19 cellular contexts compared by ENCODE assay signal in genomic region chr4:107794001-107794400, GRCh38. TPM values are rescaled to one million over a fixed set of nuclear protein-coding genes. Genes with fewer than 3 reads are reported as not detected.
A peak's percentile ranks its signal among the peaks of the same experiment; 100 is the strongest.
DNase-seq lines count a peak whose midpoint lies in the region; ATAC-seq and TF ChIP-seq lines count a peak whose summit lies in the region.
"Had no signal": no experiment of that assay in that cellular context is flagged by ENCODE, and none has a peak within 500 bp of the region (broad histone marks: within the 10 kb centered on the region; RNA-seq: fewer than 3 reads in every experiment).

No MANE protein-coding gene starts in this region.

- intact Hi-C loops in cardiac septum (cut with DNase I), result no loop called here

- no peak for TF ChIP-seq CTCF in GM23338 (conservative IDR thresholded peaks at IDR 0.05; ENCODE audit: low read depth in 2 of 2)

- H3K27me3 Mint-ChIP-seq in GM23338 (ENCODE audit: insufficient read depth, low read depth, poor library complexity), result no peaks in the 10 kb centered on the region

- no peak overlapping the region for H3K4me3 ChIP-seq in GM23338
- H3K4me3 ChIP-seq: GM12878, GM23248, K562, PC-9 had no signal

- no peak overlapping the region for H3K27ac Mint-ChIP-seq in GM23338
- H3K27ac Mint-ChIP-seq: CD4-positive, alpha-beta memory T cell had no signal

- peak; percentile 38; the same call in 2 of the 3 replicates for ATAC-seq in GM23338
- ATAC-seq: GM12878, K562 had no signal

- H3K4me1 ChIP-seq in GM23338 (ENCODE audit: insufficient read depth), result no peaks in the 10 kb centered on the region

- H3K9me3 Mint-ChIP-seq in GM23338, result 0 out of 3 replicates have a peak, but pooled peaks cover 2% of the 10 kb centered on the region
- H3K9me3 Mint-ChIP-seq: CD4-positive, alpha-beta memory T cell had no signal

- no peak overlapping the region for H3K4me2 ChIP-seq in GM23338
- H3K4me2 ChIP-seq: PC-9 had no signal

- no peak overlapping the region for H3K4me3 Mint-ChIP-seq in GM23338
- H3K4me3 Mint-ChIP-seq: CD4-positive, alpha-beta memory T cell had no signal

- peaks cover 3% of the 10 kb centered on the region; the same call in 2 of the 3 replicates for H3K4me1 Mint-ChIP-seq in GM23338
- H3K4me1 Mint-ChIP-seq: CD4-positive, alpha-beta memory T cell had no signal

- H3F3A ChIP-seq in GM23338 (replicated peaks; ENCODE audit: low read depth), result no peaks in the 10 kb centered on the region

- no peaks in the 10 kb centered on the region for H3K27me3 ChIP-seq in GM23338 (ENCODE audit: insufficient read depth)

- H3K79me2 ChIP-seq in GM23338 (replicated peaks; ENCODE audit: insufficient read depth), result no peaks in the 10 kb centered on the region

- DNase-seq in GM23338 (ENCODE audit: low spot score) (peak; percentile 6), astrocyte of the hippocampus (ENCODE audit: low read depth, low spot score) (peak; percentile 21), kidney tubule cell (ENCODE audit: low spot score) (peak; percentile 41), renal cortical epithelial cell (ENCODE audit: low read depth) (peak; percentile 56), NCI-H1694 treated with DMSO at 0.1 percent for 48 hours (lab: John Stamatoyannopoulos, UW) (no peak), cardiac septum (ENCODE audit: low spot score) (no peak), activated T-cell treated with anti-CD3 and anti-CD28 coated beads for 4 hours (no peak)
- no peak for DNase-seq in stimulated activated naive CD4-positive, alpha-beta T cell (lab: John Stamatoyannopoulos, UW)
- DNase-seq: CD4-positive, alpha-beta memory T cell; EL; GM23248; HCEC 1CT; NCI-H1105; NCI-H2081 treated with DMSO at 0.1 percent for 48 hours; NCI-H2227 treated with DMSO at 0.1 percent for 48 hours; NCI-H524; PC-9 had no signal

- H4K20me1 ChIP-seq in GM23338 (replicated peaks; ENCODE audit: insufficient read depth), result no peaks in the 10 kb centered on the region

- peaks cover 4% of the 10 kb centered on the region; the same call in 1 of the 2 replicates for H3K9me2 ChIP-seq in GM23338 (ENCODE audit: insufficient read depth)

- H2AFZ ChIP-seq in GM23338, result no peak overlapping the region
- H2AFZ ChIP-seq: GM23248, PC-9 had no signal

- H3K36me3 Mint-ChIP-seq in GM23338 (ENCODE audit: low read depth), result peaks cover 3% of the 10 kb centered on the region; the same call in 1 of the 3 replicates
- H3K36me3 Mint-ChIP-seq: CD4-positive, alpha-beta memory T cell had no signal

- H3K27ac ChIP-seq in GM23338 (ENCODE audit: low read depth), result no peak overlapping the region
- H3K27ac ChIP-seq: GM23248, PC-9 had no signal

- H3K36me3 ChIP-seq in GM23338 (ENCODE audit: insufficient read depth), result no peaks in the 10 kb centered on the region

TF ChIP-seq in GM23338, 12 proteins besides CTCF, POLR2A, EP300 and RAD21 (continues in another document):
- TF ChIP-seq POLR2AphosphoS5 (IDR thresholded peaks at IDR 0.05; ENCODE audit: low read depth) (no peak), CREB1 (CRISPR knock-in tag; IDR thresholded peaks at IDR 0.05; ENCODE audit: low read depth) (no peak), EZH2 (IDR thresholded peaks at IDR 0.05; ENCODE audit: low read depth, unreplicated experiment) (no peak), STAT1 (IDR thresholded peaks at IDR 0.05; ENCODE audit: unreplicated experiment) (no peak), EZH2phosphoT487 (IDR thresholded peaks at IDR 0.05; ENCODE audit: unreplicated experiment) (no peak), JUNB (IDR thresholded peaks at IDR 0.05; ENCODE audit: unreplicated experiment) (no peak), ZNF114 (CRISPR knock-in tag; IDR thresholded peaks at IDR 0.05) (no peak), ZNF331 (CRISPR knock-in tag; IDR thresholded peaks at IDR 0.05; ENCODE audit: low read depth) (no peak), NANOG (IDR thresholded peaks at IDR 0.05; ENCODE audit: borderline replicate concordance) (no peak)
- TF ChIP-seq, protein P1, sequence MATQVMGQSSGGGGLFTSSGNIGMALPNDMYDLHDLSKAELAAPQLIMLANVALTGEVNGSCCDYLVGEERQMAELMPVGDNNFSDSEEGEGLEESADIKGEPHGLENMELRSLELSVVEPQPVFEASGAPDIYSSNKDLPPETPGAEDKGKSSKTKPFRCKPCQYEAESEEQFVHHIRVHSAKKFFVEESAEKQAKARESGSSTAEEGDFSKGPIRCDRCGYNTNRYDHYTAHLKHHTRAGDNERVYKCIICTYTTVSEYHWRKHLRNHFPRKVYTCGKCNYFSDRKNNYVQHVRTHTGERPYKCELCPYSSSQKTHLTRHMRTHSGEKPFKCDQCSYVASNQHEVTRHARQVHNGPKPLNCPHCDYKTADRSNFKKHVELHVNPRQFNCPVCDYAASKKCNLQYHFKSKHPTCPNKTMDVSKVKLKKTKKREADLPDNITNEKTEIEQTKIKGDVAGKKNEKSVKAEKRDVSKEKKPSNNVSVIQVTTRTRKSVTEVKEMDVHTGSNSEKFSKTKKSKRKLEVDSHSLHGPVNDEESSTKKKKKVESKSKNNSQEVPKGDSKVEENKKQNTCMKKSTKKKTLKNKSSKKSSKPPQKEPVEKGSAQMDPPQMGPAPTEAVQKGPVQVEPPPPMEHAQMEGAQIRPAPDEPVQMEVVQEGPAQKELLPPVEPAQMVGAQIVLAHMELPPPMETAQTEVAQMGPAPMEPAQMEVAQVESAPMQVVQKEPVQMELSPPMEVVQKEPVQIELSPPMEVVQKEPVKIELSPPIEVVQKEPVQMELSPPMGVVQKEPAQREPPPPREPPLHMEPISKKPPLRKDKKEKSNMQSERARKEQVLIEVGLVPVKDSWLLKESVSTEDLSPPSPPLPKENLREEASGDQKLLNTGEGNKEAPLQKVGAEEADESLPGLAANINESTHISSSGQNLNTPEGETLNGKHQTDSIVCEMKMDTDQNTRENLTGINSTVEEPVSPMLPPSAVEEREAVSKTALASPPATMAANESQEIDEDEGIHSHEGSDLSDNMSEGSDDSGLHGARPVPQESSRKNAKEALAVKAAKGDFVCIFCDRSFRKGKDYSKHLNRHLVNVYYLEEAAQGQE (IDR thresholded peaks at IDR 0.05; ENCODE audit: unreplicated experiment), result no peak
- TF ChIP-seq, protein P2, sequence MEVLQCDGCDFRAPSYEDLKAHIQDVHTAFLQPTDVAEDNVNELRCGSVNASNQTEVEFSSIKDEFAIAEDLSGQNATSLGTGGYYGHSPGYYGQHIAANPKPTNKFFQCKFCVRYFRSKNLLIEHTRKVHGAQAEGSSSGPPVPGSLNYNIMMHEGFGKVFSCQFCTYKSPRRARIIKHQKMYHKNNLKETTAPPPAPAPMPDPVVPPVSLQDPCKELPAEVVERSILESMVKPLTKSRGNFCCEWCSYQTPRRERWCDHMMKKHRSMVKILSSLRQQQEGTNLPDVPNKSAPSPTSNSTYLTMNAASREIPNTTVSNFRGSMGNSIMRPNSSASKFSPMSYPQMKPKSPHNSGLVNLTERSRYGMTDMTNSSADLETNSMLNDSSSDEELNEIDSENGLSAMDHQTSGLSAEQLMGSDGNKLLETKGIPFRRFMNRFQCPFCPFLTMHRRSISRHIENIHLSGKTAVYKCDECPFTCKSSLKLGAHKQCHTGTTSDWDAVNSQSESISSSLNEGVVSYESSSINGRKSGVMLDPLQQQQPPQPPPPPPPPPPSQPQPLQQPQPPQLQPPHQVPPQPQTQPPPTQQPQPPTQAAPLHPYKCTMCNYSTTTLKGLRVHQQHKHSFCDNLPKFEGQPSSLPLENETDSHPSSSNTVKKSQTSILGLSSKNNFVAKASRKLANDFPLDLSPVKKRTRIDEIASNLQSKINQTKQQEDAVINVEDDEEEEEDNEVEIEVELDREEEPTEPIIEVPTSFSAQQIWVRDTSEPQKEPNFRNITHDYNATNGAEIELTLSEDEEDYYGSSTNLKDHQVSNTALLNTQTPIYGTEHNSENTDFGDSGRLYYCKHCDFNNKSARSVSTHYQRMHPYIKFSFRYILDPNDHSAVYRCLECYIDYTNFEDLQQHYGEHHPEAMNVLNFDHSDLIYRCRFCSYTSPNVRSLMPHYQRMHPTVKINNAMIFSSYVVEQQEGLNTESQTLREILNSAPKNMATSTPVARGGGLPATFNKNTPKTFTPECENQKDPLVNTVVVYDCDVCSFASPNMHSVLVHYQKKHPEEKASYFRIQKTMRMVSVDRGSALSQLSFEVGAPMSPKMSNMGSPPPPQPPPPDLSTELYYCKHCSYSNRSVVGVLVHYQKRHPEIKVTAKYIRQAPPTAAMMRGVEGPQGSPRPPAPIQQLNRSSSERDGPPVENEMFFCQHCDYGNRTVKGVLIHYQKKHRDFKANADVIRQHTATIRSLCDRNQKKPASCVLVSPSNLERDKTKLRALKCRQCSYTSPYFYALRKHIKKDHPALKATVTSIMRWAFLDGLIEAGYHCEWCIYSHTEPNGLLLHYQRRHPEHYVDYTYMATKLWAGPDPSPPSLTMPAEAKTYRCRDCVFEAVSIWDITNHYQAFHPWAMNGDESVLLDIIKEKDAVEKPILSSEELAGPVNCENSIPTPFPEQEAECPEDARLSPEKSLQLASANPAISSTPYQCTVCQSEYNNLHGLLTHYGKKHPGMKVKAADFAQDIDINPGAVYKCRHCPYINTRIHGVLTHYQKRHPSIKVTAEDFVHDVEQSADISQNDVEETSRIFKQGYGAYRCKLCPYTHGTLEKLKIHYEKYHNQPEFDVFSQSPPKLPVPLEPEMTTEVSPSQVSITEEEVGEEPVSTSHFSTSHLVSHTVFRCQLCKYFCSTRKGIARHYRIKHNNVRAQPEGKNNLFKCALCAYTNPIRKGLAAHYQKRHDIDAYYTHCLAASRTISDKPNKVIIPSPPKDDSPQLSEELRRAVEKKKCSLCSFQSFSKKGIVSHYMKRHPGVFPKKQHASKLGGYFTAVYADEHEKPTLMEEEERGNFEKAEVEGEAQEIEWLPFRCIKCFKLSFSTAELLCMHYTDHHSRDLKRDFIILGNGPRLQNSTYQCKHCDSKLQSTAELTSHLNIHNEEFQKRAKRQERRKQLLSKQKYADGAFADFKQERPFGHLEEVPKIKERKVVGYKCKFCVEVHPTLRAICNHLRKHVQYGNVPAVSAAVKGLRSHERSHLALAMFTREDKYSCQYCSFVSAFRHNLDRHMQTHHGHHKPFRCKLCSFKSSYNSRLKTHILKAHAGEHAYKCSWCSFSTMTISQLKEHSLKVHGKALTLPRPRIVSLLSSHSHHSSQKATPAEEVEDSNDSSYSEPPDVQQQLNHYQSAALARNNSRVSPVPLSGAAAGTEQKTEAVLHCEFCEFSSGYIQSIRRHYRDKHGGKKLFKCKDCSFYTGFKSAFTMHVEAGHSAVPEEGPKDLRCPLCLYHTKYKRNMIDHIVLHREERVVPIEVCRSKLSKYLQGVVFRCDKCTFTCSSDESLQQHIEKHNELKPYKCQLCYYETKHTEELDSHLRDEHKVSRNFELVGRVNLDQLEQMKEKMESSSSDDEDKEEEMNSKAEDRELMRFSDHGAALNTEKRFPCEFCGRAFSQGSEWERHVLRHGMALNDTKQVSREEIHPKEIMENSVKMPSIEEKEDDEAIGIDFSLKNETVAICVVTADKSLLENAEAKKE (CRISPR knock-in tag; IDR thresholded peaks at IDR 0.05), result no peak

RNA-seq across cellular contexts. Expression of gene SGMS2, which starts 30.7 kb away (rescaled TPM):
- 0.35 and 0.43 TPM in 2 replicates for total RNA-seq in GM23338 (2014; rRNA removed; shearing (Covaris generic))
- polyA plus RNA-seq in GM23338 (2016; fragmentation: Nextera tagmentation; extraction: Ambion mirVana), result 1.1 and 1.2 TPM in 2 replicates
- total RNA-seq in renal cortical epithelial cell (223 and 244 TPM in 2 replicates), cardiac septum (37.8 TPM)
- polyA plus RNA-seq: CD4-positive, alpha-beta memory T cell had no signal

Comparison
In these comparisons a context has a peak if more than half of its experiments do, and no peak if none do; other contexts are left out.
1. DNase-seq: peak in GM23338 (single experiment), astrocyte of the hippocampus (single experiment), kidney tubule cell (single experiment) and renal cortical epithelial cell (single experiment); none in NCI-H1694 treated with DMSO at 0.1 percent for 48 hours (single experiment), cardiac septum (single experiment), activated T-cell treated with anti-CD3 and anti-CD28 coated beads for 4 hours (single experiment) and stimulated activated naive CD4-positive, alpha-beta T cell (0 of 6).
2. RNA of gene SGMS2, which starts 30.7 kb away (total RNA-seq): 223 to 244 TPM in renal cortical epithelial cell and 37.8 TPM in cardiac septum (single experiment); 0.35 to 0.43 TPM in GM23338; every median in the first group is over 10 times any median in the second.